Comparison of ENCODE assay signal across 21 cellular contexts in genomic region chr19:30089086-30089665, GRCh38.
"Had no signal": no experiment of that assay in that cellular context is flagged by ENCODE, and none has a peak within 500 bp of the region (broad histone marks: within the 10 kb centered on the region; RNA-seq: fewer than 3 reads in every experiment).

No MANE protein-coding gene starts in this region.

- DNase-seq: activated CD4-positive, alpha-beta memory T cell treated with anti-CD3 and anti-CD28 coated beads, Interleukin-2, amount 10 ng/mL, durations not matched to agents 7 days and 5 days; activated CD4-positive, alpha-beta T cell treated with anti-CD3 and anti-CD28 coated beads for 36 hours; activated CD4-positive, alpha-beta T cell treated with anti-CD3 and anti-CD28 coated beads, Interleukin-2, amount 50 U/mL, for 1 hour; activated naive CD4-positive, alpha-beta T cell; activated T-cell treated with anti-CD3 and anti-CD28 coated beads, Interleukin-2, amount 50 U/mL, for 72 hours; body of pancreas; Karpas-422; MM.1S; NCI-H1105 treated with DMSO at 0.1 percent for 48 hours; NCI-H1436 treated with DMSO at 0.1 percent for 48 hours; NCI-H187; NCI-H2081; NCI-H510A treated with DMSO at 0.1 percent for 48 hours; NCI-H69; PC-3; SIG-M5; T-cell; T-helper 2 cell; T1000 had no signal

- ATAC-seq: activated CD4-positive, alpha-beta T cell treated with anti-CD3 and anti-CD28 coated beads for 36 hours; activated T-cell treated with anti-CD3 and anti-CD28 coated beads, Interleukin-2, amount 50 U/mL, for 72 hours; body of pancreas; K562; PC-3; T-cell had no signal

- H3K9me3 ChIP-seq: ascending aorta, body of pancreas had no signal

- H3K4me1 ChIP-seq: ascending aorta had no signal

- H3K4me3 ChIP-seq: ascending aorta, body of pancreas, K562 had no signal

- H3K27ac ChIP-seq: ascending aorta, body of pancreas had no signal

- H3K27me3 ChIP-seq: ascending aorta, body of pancreas had no signal

- H3K36me3 ChIP-seq: ascending aorta had no signal
